1 cellular context compared by ENCODE assay signal in the genomic region with DNA sequence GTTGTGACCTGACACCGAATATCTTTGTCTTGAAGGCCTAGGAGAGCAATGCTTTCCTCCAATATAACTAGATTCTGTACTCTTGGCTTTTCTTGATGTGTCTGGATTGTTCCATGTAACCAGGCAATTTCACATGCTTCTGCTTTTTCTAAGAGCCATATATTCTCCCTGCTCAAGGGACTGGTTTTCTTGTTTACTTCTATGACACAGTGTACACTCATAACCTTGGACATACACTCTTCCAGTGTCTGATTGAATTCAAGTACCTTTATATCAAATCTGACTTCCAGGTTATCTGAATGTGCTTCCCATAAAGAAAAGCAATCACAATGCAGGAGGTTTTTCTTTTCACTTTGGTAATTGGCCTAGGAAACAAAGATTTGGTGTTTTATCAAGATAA.
TF ChIP-seq lines count a peak whose summit lies in the region.

No MANE protein-coding gene starts in this region.

TF ChIP-seq in endothelial cell of umbilical vein, 7 proteins besides CTCF, POLR2A, EP300 and RAD21 (continued from another document):
- TF ChIP-seq, protein P1, sequence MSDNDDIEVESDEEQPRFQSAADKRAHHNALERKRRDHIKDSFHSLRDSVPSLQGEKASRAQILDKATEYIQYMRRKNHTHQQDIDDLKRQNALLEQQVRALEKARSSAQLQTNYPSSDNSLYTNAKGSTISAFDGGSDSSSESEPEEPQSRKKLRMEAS (IDR thresholded peaks at IDR 0.05; ENCODE audit: insufficient read depth, insufficient read length), result no peak
- no peak for TF ChIP-seq POLR2AphosphoS5 (IDR thresholded peaks at IDR 0.05; ENCODE audit: insufficient read depth, low read depth, low read length)
- no peak for TF ChIP-seq EZH2 (IDR thresholded peaks at IDR 0.05; ENCODE audit: borderline replicate concordance, low read depth, low read length, severe bottlenecking)
- TF ChIP-seq GATA2 (IDR thresholded peaks at IDR 0.05; ENCODE audit: insufficient read depth, insufficient read length, low read depth, low read length), result no peak
- TF ChIP-seq JUN (IDR thresholded peaks at IDR 0.05; ENCODE audit: borderline replicate concordance, insufficient read depth, insufficient read length, low read depth), result no peak
TF ChIP-seq in endothelial cell of umbilical vein: peak in this region for 0.
